8 cellular contexts compared by ENCODE assay signal in the genomic region with DNA sequence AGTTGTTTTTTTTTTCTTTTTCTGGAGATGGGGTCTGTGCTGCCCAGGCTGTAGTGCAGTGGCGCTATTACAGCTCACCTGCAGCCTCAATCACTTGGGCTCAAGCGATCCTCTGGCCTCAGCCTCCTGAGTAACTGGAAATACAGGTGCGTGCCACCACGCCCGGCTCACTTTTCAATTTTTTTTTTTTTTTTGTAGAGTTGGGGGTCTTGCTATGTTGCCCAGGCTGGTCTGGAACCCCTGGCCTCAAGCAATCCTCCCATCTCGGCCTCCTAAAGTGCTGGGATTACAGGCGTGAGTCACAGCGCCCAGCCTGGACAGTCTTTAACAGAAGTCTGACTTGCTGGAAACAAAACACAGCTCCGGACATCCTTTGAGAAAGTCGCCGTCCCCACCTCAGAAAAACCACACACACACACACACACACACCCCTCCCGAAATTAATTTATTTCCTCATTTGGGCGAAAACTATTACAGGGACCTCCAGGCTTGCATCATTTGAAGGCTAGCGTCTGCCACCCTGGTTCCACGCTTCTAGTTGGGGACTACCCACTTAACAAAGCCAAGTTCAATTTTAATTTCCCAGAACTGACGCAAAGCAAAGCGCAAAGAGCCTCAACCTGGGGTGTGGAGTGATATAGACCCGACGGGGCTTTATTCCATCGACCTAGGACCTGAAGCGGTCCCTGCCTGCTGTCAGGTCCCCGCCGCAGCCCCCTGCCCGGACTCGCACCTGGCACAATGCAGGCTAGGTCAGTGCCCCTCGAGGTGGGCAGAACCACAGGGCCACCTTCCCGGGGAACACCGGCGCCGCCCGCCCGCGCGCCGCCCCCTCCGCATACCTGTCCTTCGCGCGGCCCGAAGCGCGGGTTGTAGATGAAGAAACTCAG. TPM values are rescaled to one million over a fixed set of nuclear protein-coding genes. Genes with fewer than 3 reads are reported as not detected.
DNase-seq lines count a peak whose midpoint lies in the region; ATAC-seq and TF ChIP-seq lines count a peak whose summit lies in the region.
"Not testable (repeated sequence)": the region's sequence is repeated elsewhere in the genome, so short reads cannot be mapped to it uniquely, and the experiment has no call there.

No MANE protein-coding gene starts in this region.

- H3K27ac Mint-ChIP-seq in activated naive CD4-positive, alpha-beta T cell treated with anti-CD3 and anti-CD28 coated beads, Interleukin-2, amount 10 ng/mL, durations not matched to agents 7 days and 5 days, result peak overlapping the region; percentile 77
- H3K27ac Mint-ChIP-seq in nephron, result peak overlapping the region in 2 of 3 experiments; percentile 32 to 89

- H3K27me3 Mint-ChIP-seq in activated naive CD4-positive, alpha-beta T cell treated with anti-CD3 and anti-CD28 coated beads, Interleukin-2, amount 10 ng/mL, durations not matched to agents 7 days and 5 days, result not testable (repeated sequence)
- H3K27me3 Mint-ChIP-seq in nephron (ENCODE audit: low read depth), result peaks cover 24% of the 10 kb centered on the region

- ATAC-seq in GM21526 (IDR thresholded peaks at IDR 0.05; ENCODE audit: low FRiP score, unreplicated experiment), result peak; percentile 50
- peak; percentile 27 for ATAC-seq in HG03060 (IDR thresholded peaks at IDR 0.05; ENCODE audit: low read depth, unreplicated experiment)
- ATAC-seq in upper lobe of left lung (ENCODE audit: low FRiP score in 2 of 2), result peak; percentile 62 to 67

- WGBS in upper lobe of left lung, 2 donors, result 42 to 46% methylated on average over 8 to 12 of the region's 42 CpGs

- H3K27me3 ChIP-seq in upper lobe of left lung, result not testable (repeated sequence)

- not testable (repeated sequence) for H3K9me3 Mint-ChIP-seq in activated naive CD4-positive, alpha-beta T cell treated with anti-CD3 and anti-CD28 coated beads, Interleukin-2, amount 10 ng/mL, durations not matched to agents 7 days and 5 days; nephron

- peaks cover 0 to 16% (median 8%) of the 10 kb centered on the region in 4 donors for H3K36me3 ChIP-seq in upper lobe of left lung

- peaks cover 16% of the 10 kb centered on the region for H3K4me1 Mint-ChIP-seq in activated naive CD4-positive, alpha-beta T cell treated with anti-CD3 and anti-CD28 coated beads, Interleukin-2, amount 10 ng/mL, durations not matched to agents 7 days and 5 days
- H3K4me1 Mint-ChIP-seq in nephron, result not testable (repeated sequence)

- H3K9me3 ChIP-seq in upper lobe of left lung, result not testable (repeated sequence)

- peak overlapping the region in 1 of 4 donors; percentile 77 for H3K27ac ChIP-seq in upper lobe of left lung

- H3K36me3 Mint-ChIP-seq in activated naive CD4-positive, alpha-beta T cell treated with anti-CD3 and anti-CD28 coated beads, Interleukin-2, amount 10 ng/mL, durations not matched to agents 7 days and 5 days, result not testable (repeated sequence)
- H3K36me3 Mint-ChIP-seq in nephron (ENCODE audit: low read depth), result peaks cover 14% of the 10 kb centered on the region

- DNase-seq in NB4 (ENCODE audit: low read depth); activated naive CD4-positive, alpha-beta T cell treated with anti-CD3 and anti-CD28 coated beads, Interleukin-2, amount 10 ng/mL, durations not matched to agents 7 days and 5 days; fibroblast of pulmonary artery (ENCODE audit: low read depth); upper lobe of left lung: not testable (repeated sequence)

- not testable (repeated sequence) for TF ChIP-seq EP300 in upper lobe of left lung (IDR thresholded peaks at IDR 0.05)

- not testable (repeated sequence) for TF ChIP-seq CTCF in GM12875 (IDR thresholded peaks at IDR 0.05; ENCODE audit: borderline replicate concordance, insufficient read depth, low read depth, low read length); NB4 (IDR thresholded peaks at IDR 0.05; ENCODE audit: low read depth, low read length); fibroblast of pulmonary artery (IDR thresholded peaks at IDR 0.05; ENCODE audit: low read length, missing control alignments); nephron (IDR thresholded peaks at IDR 0.05; ENCODE audit: unreplicated experiment in 3 of 3); upper lobe of left lung (IDR thresholded peaks at IDR 0.05)

- TF ChIP-seq POLR2A in NB4 (IDR thresholded peaks at IDR 0.05; ENCODE audit: extremely low read depth, insufficient read length); upper lobe of left lung (IDR thresholded peaks at IDR 0.05): not testable (repeated sequence)

- H3K4me3 ChIP-seq in GM12875 (ENCODE audit: low read depth, low read length), result peak overlapping the region; percentile 31
- peak overlapping the region; percentile 52 for H3K4me3 ChIP-seq in NB4 (ENCODE audit: low read depth, low read length)
- peak overlapping the region; percentile 48 for H3K4me3 ChIP-seq in fibroblast of pulmonary artery (replicated peaks; ENCODE audit: low read depth, low read length)
- H3K4me3 ChIP-seq in upper lobe of left lung, result peak overlapping the region in 3 of 4 donors; percentile 45 to 65 (median 64)

- not testable (repeated sequence) for H3K4me1 ChIP-seq in upper lobe of left lung

- CTCF ChIA-PET in activated naive CD4-positive, alpha-beta T cell treated with anti-CD3 and anti-CD28 coated beads, Interleukin-2, amount 10 ng/mL, durations not matched to agents 7 days and 5 days (lab: Charles Lee), result not testable (repeated sequence)

- peak overlapping the region; percentile 78 for H3K4me3 Mint-ChIP-seq in activated naive CD4-positive, alpha-beta T cell treated with anti-CD3 and anti-CD28 coated beads, Interleukin-2, amount 10 ng/mL, durations not matched to agents 7 days and 5 days
- H3K4me3 Mint-ChIP-seq in nephron, result peak overlapping the region; percentile 81 to 86 (median 84)

RNA-seq across cellular contexts. Expression of gene CCZ1B, which starts 0.6 kb away (rescaled TPM):
- 100 to 1,000 TPM in 1 of 6 donors, 10 to 100 TPM in 5; 25.9 to 123 (median 44.3) TPM for total RNA-seq in upper lobe of left lung
